ENCODE assay signal across 8 cellular contexts in the genomic region with DNA sequence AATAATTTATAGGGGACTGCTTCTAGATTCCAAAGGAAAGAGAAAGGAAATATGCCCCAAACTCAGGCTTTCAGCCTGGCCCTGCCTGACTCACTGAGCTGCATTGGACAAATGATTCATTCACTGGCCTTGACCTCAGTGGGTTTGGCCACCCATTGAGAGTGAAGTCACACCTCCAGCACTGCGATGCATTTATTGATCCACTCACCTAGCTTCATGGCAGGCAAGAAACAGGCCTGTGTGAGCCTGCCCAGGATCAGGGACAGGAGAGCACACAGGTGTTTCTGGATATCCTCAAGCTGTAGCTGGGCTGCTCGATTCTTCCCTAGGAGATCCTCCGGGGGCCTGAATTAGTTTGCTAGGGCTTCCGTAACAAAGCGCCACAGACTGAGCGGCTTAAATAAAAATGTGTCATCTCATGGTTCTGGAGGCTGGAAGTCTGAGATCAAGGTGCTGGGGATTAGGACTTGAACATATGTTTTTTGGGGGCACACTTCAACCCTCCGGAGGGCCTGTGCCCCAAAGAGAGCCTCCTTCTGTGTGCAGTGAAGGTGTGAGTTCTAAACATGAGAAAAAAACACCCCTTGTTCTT. TPM values are rescaled to one million over a fixed set of nuclear protein-coding genes. Genes with fewer than 3 reads are reported as not detected.
DNase-seq lines count a peak whose midpoint lies in the region; ATAC-seq and TF ChIP-seq lines count a peak whose summit lies in the region.

No MANE protein-coding gene starts in this region.

- H3K36me3 ChIP-seq in liver (ENCODE audit: control insufficient read depth in 4 of 4, insufficient read depth in 3 of 4, low read depth in 1 of 4, low read length in 3 of 4) (no peaks in the 10 kb centered on the region), urinary bladder (ENCODE audit: insufficient read depth) (no peaks in the 10 kb centered on the region)

- H3K4me3 ChIP-seq in liver (ENCODE audit: low read depth in 1 of 3, low read length in 3 of 3): no peak overlapping the region
- no peak overlapping the region for H3K4me3 ChIP-seq in urinary bladder (ENCODE audit: low read depth, low read length)

- peak; percentile 44 for DNase-seq in activated effector memory CD4-positive, alpha-beta T cell treated with anti-CD3 and anti-CD28 coated beads, Interleukin-2, amount 50 U/mL, for 16 hours
- DNase-seq in activated effector memory CD4-positive, alpha-beta T cell treated with Interleukin-2 at 50 U/mL for 16 hours: no peak
- no peak for DNase-seq in activated naive CD8-positive, alpha-beta T cell treated with anti-CD3 and anti-CD28 coated beads, Interleukin-2, amount 50 U/mL, for 24 hours
- DNase-seq in head of caudate nucleus (no peak), NCI-H1930 (lab: John Stamatoyannopoulos, UW) (no peak), occipital lobe (lab: John Stamatoyannopoulos, UW) (no peak)

- peak overlapping the region; percentile 96 to 99 for H3K27ac ChIP-seq in liver (ENCODE audit: low read depth in 1 of 2, low read length in 2 of 2)
- peak overlapping the region; percentile 67 for H3K27ac ChIP-seq in urinary bladder (ENCODE audit: low read depth)

- H3K27me3 ChIP-seq in liver (ENCODE audit: control insufficient read depth in 4 of 4, insufficient read depth in 4 of 4, low read length in 3 of 4): no peaks in the 10 kb centered on the region

- H3K9me3 ChIP-seq in liver (ENCODE audit: control insufficient read depth in 4 of 4, low read length in 3 of 4): no peaks in the 10 kb centered on the region

- ATAC-seq in activated naive CD8-positive, alpha-beta T cell treated with anti-CD3 and anti-CD28 coated beads, Interleukin-2, amount 50 U/mL, for 24 hours: no peak

- intact Hi-C loops in head of caudate nucleus (cut with DNase I): loop anchor here (10.0 kb wide), 2 partner anchors 56 to 86 kb away; a partner anchor contains a TSS

- no peak for TF ChIP-seq CTCF in liver (IDR thresholded peaks at IDR 0.05; ENCODE audit: low read depth, low read length, missing input control)

- H3K27ac Mint-ChIP-seq in activated naive CD8-positive, alpha-beta T cell treated with anti-CD3 and anti-CD28 coated beads, Interleukin-2, amount 50 U/mL, for 24 hours: peak overlapping the region; percentile 87

- no peaks in the 10 kb centered on the region for H3K27me3 Mint-ChIP-seq in activated naive CD8-positive, alpha-beta T cell treated with anti-CD3 and anti-CD28 coated beads, Interleukin-2, amount 50 U/mL, for 24 hours

- H3K9ac ChIP-seq in liver (ENCODE audit: low read depth in 1 of 2, low read length in 2 of 2): peak overlapping the region; percentile 84 to 88

- H3K4me1 Mint-ChIP-seq in activated naive CD8-positive, alpha-beta T cell treated with anti-CD3 and anti-CD28 coated beads, Interleukin-2, amount 50 U/mL, for 24 hours: peaks cover 58% of the 10 kb centered on the region

- peaks cover 7 to 52% (median 35%) of the 10 kb centered on the region in 4 donors for H3K4me1 ChIP-seq in liver (ENCODE audit: control insufficient read depth in 4 of 4, insufficient read depth in 4 of 4, low read length in 3 of 4)
- no peaks in the 10 kb centered on the region for H3K4me1 ChIP-seq in urinary bladder (ENCODE audit: insufficient read depth)

- H3K36me3 Mint-ChIP-seq in activated naive CD8-positive, alpha-beta T cell treated with anti-CD3 and anti-CD28 coated beads, Interleukin-2, amount 50 U/mL, for 24 hours (ENCODE audit: low read depth): no peaks in the 10 kb centered on the region

- H3K4me3 Mint-ChIP-seq in activated naive CD8-positive, alpha-beta T cell treated with anti-CD3 and anti-CD28 coated beads, Interleukin-2, amount 50 U/mL, for 24 hours: peak overlapping the region; percentile 63

- H3K9me3 Mint-ChIP-seq in activated naive CD8-positive, alpha-beta T cell treated with anti-CD3 and anti-CD28 coated beads, Interleukin-2, amount 50 U/mL, for 24 hours: no peaks in the 10 kb centered on the region

- WGBS in liver: 43% methylated on average over 7 of the region's 7 CpGs
- 81% methylated on average over 7 of the region's 7 CpGs for WGBS in urinary bladder

- TF ChIP-seq RAD21 in liver (IDR thresholded peaks at IDR 0.05): peak; percentile 43 to 65

TF ChIP-seq in liver, 16 proteins besides CTCF, POLR2A, EP300 and RAD21:
- TF ChIP-seq HNF4A (conservative IDR thresholded peaks at IDR 0.05): peak; percentile 84 to 90
- TF ChIP-seq HNF4G (IDR thresholded peaks at IDR 0.05): peak; percentile 63
- TF ChIP-seq, protein P1, sequence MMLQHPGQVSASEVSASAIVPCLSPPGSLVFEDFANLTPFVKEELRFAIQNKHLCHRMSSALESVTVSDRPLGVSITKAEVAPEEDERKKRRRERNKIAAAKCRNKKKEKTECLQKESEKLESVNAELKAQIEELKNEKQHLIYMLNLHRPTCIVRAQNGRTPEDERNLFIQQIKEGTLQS (IDR thresholded peaks at IDR 0.05): peak; percentile 98
- TF ChIP-seq JUND (IDR thresholded peaks at IDR 0.05): peak; percentile 98 to 99
- no peak for TF ChIP-seq EGR1 (IDR thresholded peaks at IDR 0.05; ENCODE audit: low read depth in 2 of 2)
- TF ChIP-seq, protein P2, sequence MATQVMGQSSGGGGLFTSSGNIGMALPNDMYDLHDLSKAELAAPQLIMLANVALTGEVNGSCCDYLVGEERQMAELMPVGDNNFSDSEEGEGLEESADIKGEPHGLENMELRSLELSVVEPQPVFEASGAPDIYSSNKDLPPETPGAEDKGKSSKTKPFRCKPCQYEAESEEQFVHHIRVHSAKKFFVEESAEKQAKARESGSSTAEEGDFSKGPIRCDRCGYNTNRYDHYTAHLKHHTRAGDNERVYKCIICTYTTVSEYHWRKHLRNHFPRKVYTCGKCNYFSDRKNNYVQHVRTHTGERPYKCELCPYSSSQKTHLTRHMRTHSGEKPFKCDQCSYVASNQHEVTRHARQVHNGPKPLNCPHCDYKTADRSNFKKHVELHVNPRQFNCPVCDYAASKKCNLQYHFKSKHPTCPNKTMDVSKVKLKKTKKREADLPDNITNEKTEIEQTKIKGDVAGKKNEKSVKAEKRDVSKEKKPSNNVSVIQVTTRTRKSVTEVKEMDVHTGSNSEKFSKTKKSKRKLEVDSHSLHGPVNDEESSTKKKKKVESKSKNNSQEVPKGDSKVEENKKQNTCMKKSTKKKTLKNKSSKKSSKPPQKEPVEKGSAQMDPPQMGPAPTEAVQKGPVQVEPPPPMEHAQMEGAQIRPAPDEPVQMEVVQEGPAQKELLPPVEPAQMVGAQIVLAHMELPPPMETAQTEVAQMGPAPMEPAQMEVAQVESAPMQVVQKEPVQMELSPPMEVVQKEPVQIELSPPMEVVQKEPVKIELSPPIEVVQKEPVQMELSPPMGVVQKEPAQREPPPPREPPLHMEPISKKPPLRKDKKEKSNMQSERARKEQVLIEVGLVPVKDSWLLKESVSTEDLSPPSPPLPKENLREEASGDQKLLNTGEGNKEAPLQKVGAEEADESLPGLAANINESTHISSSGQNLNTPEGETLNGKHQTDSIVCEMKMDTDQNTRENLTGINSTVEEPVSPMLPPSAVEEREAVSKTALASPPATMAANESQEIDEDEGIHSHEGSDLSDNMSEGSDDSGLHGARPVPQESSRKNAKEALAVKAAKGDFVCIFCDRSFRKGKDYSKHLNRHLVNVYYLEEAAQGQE (IDR thresholded peaks at IDR 0.05): peak; percentile 73
- TF ChIP-seq RXRA (IDR thresholded peaks at IDR 0.05): peak; percentile 96 to 98
- TF ChIP-seq NR2F2 (IDR thresholded peaks at IDR 0.05): peak; percentile 95
- peak; percentile 95 for TF ChIP-seq SP1 (IDR thresholded peaks at IDR 0.05)
- peak in 1 of 2 donors; percentile 12 for TF ChIP-seq GABPA (IDR thresholded peaks at IDR 0.05 in 1 of 2, conservative IDR thresholded peaks at IDR 0.05 in 1 of 2)
- no peak for TF ChIP-seq TAF1 (conservative IDR thresholded peaks at IDR 0.05)
- TF ChIP-seq YY1 (IDR thresholded peaks at IDR 0.05): peak; percentile 94
- TF ChIP-seq FOXA1 (IDR thresholded peaks at IDR 0.05): peak; percentile 52
- TF ChIP-seq, protein P3, sequence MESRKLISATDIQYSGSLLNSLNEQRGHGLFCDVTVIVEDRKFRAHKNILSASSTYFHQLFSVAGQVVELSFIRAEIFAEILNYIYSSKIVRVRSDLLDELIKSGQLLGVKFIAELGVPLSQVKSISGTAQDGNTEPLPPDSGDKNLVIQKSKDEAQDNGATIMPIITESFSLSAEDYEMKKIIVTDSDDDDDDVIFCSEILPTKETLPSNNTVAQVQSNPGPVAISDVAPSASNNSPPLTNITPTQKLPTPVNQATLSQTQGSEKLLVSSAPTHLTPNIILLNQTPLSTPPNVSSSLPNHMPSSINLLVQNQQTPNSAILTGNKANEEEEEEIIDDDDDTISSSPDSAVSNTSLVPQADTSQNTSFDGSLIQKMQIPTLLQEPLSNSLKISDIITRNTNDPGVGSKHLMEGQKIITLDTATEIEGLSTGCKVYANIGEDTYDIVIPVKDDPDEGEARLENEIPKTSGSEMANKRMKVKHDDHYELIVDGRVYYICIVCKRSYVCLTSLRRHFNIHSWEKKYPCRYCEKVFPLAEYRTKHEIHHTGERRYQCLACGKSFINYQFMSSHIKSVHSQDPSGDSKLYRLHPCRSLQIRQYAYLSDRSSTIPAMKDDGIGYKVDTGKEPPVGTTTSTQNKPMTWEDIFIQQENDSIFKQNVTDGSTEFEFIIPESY (IDR thresholded peaks at IDR 0.05): no peak
- TF ChIP-seq, protein P4, sequence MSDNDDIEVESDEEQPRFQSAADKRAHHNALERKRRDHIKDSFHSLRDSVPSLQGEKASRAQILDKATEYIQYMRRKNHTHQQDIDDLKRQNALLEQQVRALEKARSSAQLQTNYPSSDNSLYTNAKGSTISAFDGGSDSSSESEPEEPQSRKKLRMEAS (IDR thresholded peaks at IDR 0.05): peak; percentile 59
- peak; percentile 49 for TF ChIP-seq FOXA2 (IDR thresholded peaks at IDR 0.05)

RNA-seq across cellular contexts. Expression of a gene that starts 7.3 kb away (rescaled TPM):
- total RNA-seq in liver (10 to 100 TPM; 53.2 to 95.0 TPM), urinary bladder (76.4 TPM), occipital lobe (54.1 TPM)
- polyA plus RNA-seq in liver (100 to 1,000 TPM; 124 to 237 TPM), urinary bladder (822 TPM)

RNA-seq across cellular contexts. Expression of a gene that starts 55.7 kb away (rescaled TPM):
- total RNA-seq in liver: 100 to 1,000 TPM in 1 of 2 donors, 10 to 100 TPM in 1; 45.4 to 149 TPM
- 100 to 1,000 TPM in 1 of 2 donors, 10 to 100 TPM in 1; 53.1 to 155 TPM for polyA plus RNA-seq in liver
- total RNA-seq in urinary bladder: 68.5 TPM
- polyA plus RNA-seq in urinary bladder: 103 TPM
- 41.5 TPM for total RNA-seq in occipital lobe
